21 cellular contexts compared by ENCODE assay signal in genomic region chr3:38152660-38153059, GRCh38. TPM values are rescaled to one million over a fixed set of nuclear protein-coding genes. Genes with fewer than 3 reads are reported as not detected.
DNase-seq lines count a peak whose midpoint lies in the region; ATAC-seq lines count a peak whose summit lies in the region.
"Had no signal": no experiment of that assay in that cellular context is flagged by ENCODE, and none has a peak within 500 bp of the region (broad histone marks: within the 10 kb centered on the region; RNA-seq: fewer than 3 reads in every experiment).

No MANE protein-coding gene starts in this region.

- POLR2A ChIA-PET in activated CD4-positive, alpha-beta T cell treated with anti-CD3 and anti-CD28 coated beads for 36 hours (lab: Charles Lee) = interaction anchor here (0.6 kb wide), 1 partner anchor 12 kb away, joined by 3 read pairs; no protein-coding TSS in a partner anchor
- POLR2A ChIA-PET in CD4-positive, alpha-beta memory T cell (lab: Charles Lee; ENCODE audit: partially characterized antibody) = interaction anchor here (1.6 to 4.7 kb wide), 3 partner anchors 10 to 14 kb away, joined by 6 to 45 read pairs (median 30); partner anchors contain the start of genes ACAA1, MYD88 and OXSR1

- ATAC-seq in activated CD4-positive, alpha-beta T cell treated with anti-CD3 and anti-CD28 coated beads for 36 hours = peak; percentile 44
- ATAC-seq in HG03520 (IDR thresholded peaks at IDR 0.05; ENCODE audit: unreplicated experiment) (no peak), HG02973 (IDR thresholded peaks at IDR 0.05; ENCODE audit: unreplicated experiment) (no peak)

- H3K4me1 Mint-ChIP-seq in activated CD4-positive, alpha-beta T cell treated with anti-CD3 and anti-CD28 coated beads for 36 hours = peaks cover 36% of the 10 kb centered on the region
- peaks cover 19 to 34% (median 25%) of the 10 kb centered on the region in 4 donors for H3K4me1 Mint-ChIP-seq in CD4-positive, alpha-beta memory T cell

- no peak overlapping the region for H3K4ac ChIP-seq in trophoblast cell (ENCODE audit: low read depth, low read length)

- DNase-seq in activated CD4-positive, alpha-beta T cell treated with anti-CD3 and anti-CD28 coated beads for 36 hours = no peak
- no peak for DNase-seq in activated CD4-positive, alpha-beta T cell treated with anti-CD3 and anti-CD28 coated beads, Interleukin-2, amount 50 U/mL, for 48 hours
- DNase-seq in CD4-positive, alpha-beta memory T cell = no peak
- DNase-seq in epithelial cell of prostate (ENCODE audit: low read depth, low spot score) (no peak), trophoblast cell (no peak), substantia nigra (lab: John Stamatoyannopoulos, UW) (no peak)
- DNase-seq: activated T-cell treated with anti-CD3 and anti-CD28 coated beads, Interleukin-2, amount 50 U/mL, for 4 hours; dorsolateral prefrontal cortex; left colon; MG63; NCI-H1436; NCI-H524 treated with DMSO at 0.1 percent for 48 hours; stimulated activated CD4-positive, alpha-beta T cell treated with anti-CD3 and anti-CD28 coated beads, Interleukin-2, amount 100 ng/mL, for 48 hours; uterus had no signal

- no peak overlapping the region for H3K23ac ChIP-seq in trophoblast cell (ENCODE audit: low read length)

- H3K27ac Mint-ChIP-seq in activated CD4-positive, alpha-beta T cell treated with anti-CD3 and anti-CD28 coated beads for 36 hours = no peak overlapping the region
- H3K27ac Mint-ChIP-seq in CD4-positive, alpha-beta memory T cell = peak overlapping the region; percentile 11 to 89 (median 71)
- H3K27ac Mint-ChIP-seq: activated naive CD4-positive, alpha-beta T cell treated with anti-CD3 and anti-CD28 coated beads, Interleukin-2, amount 50 U/mL, for 72 hours had no signal

- H3K27me3 ChIP-seq in CD4-positive, alpha-beta memory T cell (ENCODE audit: insufficient read depth, low read length) = no peaks in the 10 kb centered on the region
- H3K27me3 ChIP-seq in trophoblast cell (ENCODE audit: insufficient read depth, low read length) = no peaks in the 10 kb centered on the region
- H3K27me3 ChIP-seq: ascending aorta, dorsolateral prefrontal cortex, MG63, uterus had no signal

- no peak overlapping the region for H3K14ac ChIP-seq in trophoblast cell (ENCODE audit: low read length)

- H4K8ac ChIP-seq in trophoblast cell (ENCODE audit: low read depth, low read length) = no peak overlapping the region

- no CpG with 5 or more reads among the region's 3 CpGs for WGBS in trophoblast cell (ENCODE audit: extremely low coverage, insufficient coverage, insufficient read length)

- H3K9me3 Mint-ChIP-seq in activated CD4-positive, alpha-beta T cell treated with anti-CD3 and anti-CD28 coated beads for 36 hours (ENCODE audit: low read depth) = peaks cover 2% of the 10 kb centered on the region
- peaks cover 0 to 5% (median under 1%) of the 10 kb centered on the region in 8 donors for H3K9me3 Mint-ChIP-seq in CD4-positive, alpha-beta memory T cell
- H3K9me3 Mint-ChIP-seq: activated naive CD4-positive, alpha-beta T cell treated with anti-CD3 and anti-CD28 coated beads, Interleukin-2, amount 50 U/mL, for 72 hours had no signal

- H3K18ac ChIP-seq in trophoblast cell (ENCODE audit: low read length) = no peak overlapping the region

- H3K79me1 ChIP-seq in trophoblast cell (ENCODE audit: low read length) = peaks cover 3% of the 10 kb centered on the region

- H3K27me3 Mint-ChIP-seq in activated CD4-positive, alpha-beta T cell treated with anti-CD3 and anti-CD28 coated beads for 36 hours = no peaks in the 10 kb centered on the region
- no peaks in the 10 kb centered on the region for H3K27me3 Mint-ChIP-seq in CD4-positive, alpha-beta memory T cell
- H3K27me3 Mint-ChIP-seq: B cell had no signal

- peak overlapping the region; percentile 63 for H2BK120ac ChIP-seq in trophoblast cell (ENCODE audit: insufficient read depth, low read length, poor library complexity)

- H4K91ac ChIP-seq in trophoblast cell (ENCODE audit: low read depth, low read length) = no peak overlapping the region

- H2BK5ac ChIP-seq in trophoblast cell (ENCODE audit: low read depth, low read length, poor library complexity) = no peak overlapping the region

- no peaks in the 10 kb centered on the region for H3K36me3 ChIP-seq in CD4-positive, alpha-beta memory T cell (ENCODE audit: insufficient read depth, low read length)
- H3K36me3 ChIP-seq in trophoblast cell (ENCODE audit: control insufficient read depth in 1 of 2, insufficient read depth in 2 of 2, low read length in 2 of 2) = no peaks in the 10 kb centered on the region
- H3K36me3 ChIP-seq: ascending aorta, MG63, prostate gland, uterus had no signal

- no peak overlapping the region for H2BK12ac ChIP-seq in trophoblast cell (ENCODE audit: low read length)

- no peak overlapping the region for H4K12ac ChIP-seq in trophoblast cell (ENCODE audit: low read depth, low read length)

- H2AFZ ChIP-seq in trophoblast cell (ENCODE audit: insufficient read depth, low read length, poor library complexity) = no peak overlapping the region

- H3K9ac ChIP-seq in trophoblast cell (ENCODE audit: low read length) = no peak overlapping the region

- no peaks in the 10 kb centered on the region for H3K79me2 ChIP-seq in trophoblast cell (ENCODE audit: control insufficient read depth, insufficient read depth, low read length, poor library complexity)

- H3K4me2 ChIP-seq in trophoblast cell (ENCODE audit: low read length) = no peak overlapping the region

- H3K36me3 Mint-ChIP-seq in activated CD4-positive, alpha-beta T cell treated with anti-CD3 and anti-CD28 coated beads for 36 hours (ENCODE audit: low read depth) = no peaks in the 10 kb centered on the region
- no peaks in the 10 kb centered on the region for H3K36me3 Mint-ChIP-seq in CD4-positive, alpha-beta memory T cell
- H3K36me3 Mint-ChIP-seq: activated naive CD4-positive, alpha-beta T cell treated with anti-CD3 and anti-CD28 coated beads, Interleukin-2, amount 50 U/mL, for 72 hours; mesothelial cell of epicardium had no signal

- H3K4me3 Mint-ChIP-seq in activated CD4-positive, alpha-beta T cell treated with anti-CD3 and anti-CD28 coated beads for 36 hours = no peak overlapping the region
- H3K4me3 Mint-ChIP-seq in CD4-positive, alpha-beta memory T cell = no peak overlapping the region
- H3K4me3 Mint-ChIP-seq: activated T-cell treated with anti-CD3 and anti-CD28 coated beads, Interleukin-2, amount 50 U/mL, for 4 hours; B cell; mesothelial cell of epicardium had no signal

- CTCF ChIA-PET in activated CD4-positive, alpha-beta T cell treated with anti-CD3 and anti-CD28 coated beads for 36 hours (lab: Charles Lee) = interaction anchor here (1.5 kb wide), 2 partner anchors 12 to 16 kb away, joined by 4 to 7 read pairs; partner anchors contain the start of gene ACAA1
- CTCF ChIA-PET in CD4-positive, alpha-beta memory T cell (lab: Charles Lee; ENCODE audit: partially characterized antibody) = interaction anchor here (0.6 to 1.4 kb wide), 3 partner anchors 10 to 213 kb away, joined by 3 to 6 read pairs (median 4); no protein-coding TSS in a partner anchor

- no peaks in the 10 kb centered on the region for H3K9me3 ChIP-seq in CD4-positive, alpha-beta memory T cell (ENCODE audit: control insufficient read depth in 1 of 2, low read length in 2 of 2)
- H3K9me3 ChIP-seq in trophoblast cell (ENCODE audit: insufficient read depth, low read depth, low read length) = no peaks in the 10 kb centered on the region
- H3K9me3 ChIP-seq: ascending aorta, MG63, prostate gland, uterus had no signal

- H3K4me1 ChIP-seq in CD4-positive, alpha-beta memory T cell (ENCODE audit: insufficient read depth, low read length) = peaks cover 23% of the 10 kb centered on the region
- H3K4me1 ChIP-seq in trophoblast cell (ENCODE audit: control insufficient read depth in 1 of 2, insufficient read depth in 2 of 2, low read length in 2 of 2) = peaks cover 3 to 16% of the 10 kb centered on the region in 2 experiments
- H3K4me1 ChIP-seq: ascending aorta, prostate gland, uterus had no signal

- H3K4me3 ChIP-seq in CD4-positive, alpha-beta memory T cell (ENCODE audit: low read length in 2 of 2) = no peak overlapping the region
- no peak overlapping the region for H3K4me3 ChIP-seq in trophoblast cell (ENCODE audit: low read depth, low read length)
- H3K4me3 ChIP-seq: ascending aorta, dorsolateral prefrontal cortex, MG63, prostate gland, uterus had no signal

- intact Hi-C loops in activated CD4-positive, alpha-beta T cell treated with anti-CD3 and anti-CD28 coated beads for 36 hours (cut with DNase I, micrococcal nuclease) = no loop called here
- intact Hi-C loops in CD4-positive, alpha-beta memory T cell (cut with micrococcal nuclease) = loop anchor here (1.0 kb wide), 2 partner anchors 13 to 15 kb away; partner anchors contain the start of genes ACAA1 and OXSR1

- no peak overlapping the region for H2AK5ac ChIP-seq in trophoblast cell (ENCODE audit: low read length)

- H3K27ac ChIP-seq in CD4-positive, alpha-beta memory T cell (ENCODE audit: low read depth, low read length) = no peak overlapping the region
- H3K27ac ChIP-seq in epithelial cell of prostate (peak overlapping the region; percentile 100), trophoblast cell (ENCODE audit: low read depth, low read length) (no peak overlapping the region), substantia nigra (ENCODE audit: low read depth, low read length, poor library complexity, severe bottlenecking) (no peak overlapping the region)
- H3K27ac ChIP-seq: ascending aorta, prostate gland, uterus had no signal

RNA-seq across cellular contexts. Expression of gene OXSR1, which starts 12.7 kb away (rescaled TPM):
- 10 to 100 TPM; 53.7 to 56.0 TPM for total RNA-seq in activated CD4-positive, alpha-beta T cell treated with anti-CD3 and anti-CD28 coated beads for 36 hours
- 10 to 100 TPM; 39.6 to 43.9 TPM for total RNA-seq in CD4-positive, alpha-beta memory T cell
- 10 to 100 TPM; 13.3 to 18.0 TPM for polyA plus RNA-seq in CD4-positive, alpha-beta memory T cell
- 26.2 and 26.5 TPM in 2 replicates for polyA plus RNA-seq in trophoblast cell (2013)

RNA-seq across cellular contexts. Expression of gene MYD88, which starts 14.2 kb away (rescaled TPM):
- total RNA-seq in activated CD4-positive, alpha-beta T cell treated with anti-CD3 and anti-CD28 coated beads for 36 hours = 10 to 100 TPM; 32.8 to 33.1 TPM
- 10 to 100 TPM; 50.5 to 57.4 TPM for total RNA-seq in CD4-positive, alpha-beta memory T cell
- polyA plus RNA-seq in CD4-positive, alpha-beta memory T cell = 100 to 1,000 TPM; 104 to 129 TPM
- 25.1 TPM in 2 replicates for polyA plus RNA-seq in trophoblast cell (2013)

RNA-seq across cellular contexts. Expression of gene ACAA1, which starts 15.7 kb away (rescaled TPM):
- 10 to 100 TPM; 52.2 to 64.6 TPM for total RNA-seq in activated CD4-positive, alpha-beta T cell treated with anti-CD3 and anti-CD28 coated beads for 36 hours
- total RNA-seq in CD4-positive, alpha-beta memory T cell = 10 to 100 TPM; 78.7 to 82.8 TPM
- polyA plus RNA-seq in CD4-positive, alpha-beta memory T cell = 10 to 100 TPM; 52.4 to 76.3 TPM
- 30.0 and 31.2 TPM in 2 replicates for polyA plus RNA-seq in trophoblast cell (2013)
